ENCODE assay signal across 28 cellular contexts in the genomic region with DNA sequence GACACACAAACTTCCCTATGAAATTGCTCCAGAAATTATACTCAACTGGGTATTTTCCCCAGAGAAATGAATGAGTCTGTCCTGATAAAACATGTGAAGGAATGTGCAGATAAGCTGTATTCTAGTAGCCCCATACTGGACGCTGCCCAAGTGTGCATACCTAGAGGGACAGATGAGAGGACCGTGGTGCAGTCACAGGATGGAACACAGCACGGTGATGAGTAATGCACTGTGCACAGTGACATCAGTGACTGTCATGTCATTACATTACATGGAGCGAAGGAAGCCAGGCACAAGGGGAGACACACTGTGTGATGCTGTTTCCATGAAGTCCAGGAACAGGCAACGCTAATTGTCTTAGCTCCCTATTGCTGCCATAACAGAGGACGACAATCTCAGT.
"Had no signal": no experiment of that assay in that cellular context is flagged by ENCODE, and none has a peak within 500 bp of the region (broad histone marks: within the 10 kb centered on the region; RNA-seq: fewer than 3 reads in every experiment).

No MANE protein-coding gene starts in this region.

- H3K27ac ChIP-seq: brain microvascular endothelial cell, heart right ventricle, left lung, lower lobe of right lung, parathyroid adenoma, right atrium auricular region, thoracic aorta had no signal

- ATAC-seq: activated CD8-positive, alpha-beta T cell treated with anti-CD3 and anti-CD28 coated beads for 36 hours; effector memory CD8-positive, alpha-beta T cell; heart right ventricle; left lung; lower lobe of right lung; naive thymus-derived CD8-positive, alpha-beta T cell; stimulated activated naive CD8-positive, alpha-beta T cell treated with anti-CD3 and anti-CD28 coated beads, Interleukin-15, Interleukin-2, amounts not matched to agents 100 U/mL and 50 U/mL, for 24 hours; WTC11 had no signal

- H3K27me3 ChIP-seq: brain microvascular endothelial cell, left lung, right atrium auricular region had no signal

- H3K4me1 Mint-ChIP-seq: activated naive CD4-positive, alpha-beta T cell treated with anti-CD3 and anti-CD28 coated beads, Interleukin-2, amount 50 U/mL, for 24 hours; activated naive CD8-positive, alpha-beta T cell treated with anti-CD3 and anti-CD28 coated beads, Interleukin-2, amount 50 U/mL, for 24 hours; naive thymus-derived CD8-positive, alpha-beta T cell; WTC11 had no signal

- H3K36me3 ChIP-seq: brain microvascular endothelial cell, heart right ventricle, left lung, lower lobe of right lung, right atrium auricular region, thoracic aorta had no signal

- H3K9me3 ChIP-seq: lower lobe of right lung, right atrium auricular region, thoracic aorta had no signal

- DNase-seq: activated CD4-positive, alpha-beta T cell treated with anti-CD3 and anti-CD28 coated beads, Interleukin-2, amount 50 U/mL, for 1 hour; activated CD8-positive, alpha-beta T cell treated with anti-CD3 and anti-CD28 coated beads for 36 hours; activated naive CD8-positive, alpha-beta T cell treated with anti-CD3 and anti-CD28 coated beads, Interleukin-2, amount 50 U/mL, for 24 hours; activated T-cell treated with anti-CD3 and anti-CD28 coated beads, Interleukin-2, amount 50 U/mL, for 48 hours; anterior cingulate cortex; brain microvascular endothelial cell; caudate nucleus; cortex of kidney; effector memory CD8-positive, alpha-beta T cell; erythroblast; foreskin fibroblast; heart right ventricle; left lung; lower lobe of right lung; mesenchymal stem cell; naive thymus-derived CD8-positive, alpha-beta T cell; occipital lobe; stimulated activated CD4-positive, alpha-beta T cell treated with anti-CD3 and anti-CD28 coated beads, Interleukin-2, amount 100 ng/mL, for 48 hours; stimulated activated naive CD8-positive, alpha-beta T cell treated with anti-CD3 and anti-CD28 coated beads, Interleukin-15, Interleukin-2, amounts not matched to agents 100 U/mL and 50 U/mL, for 24 hours; T-helper 2 cell; trophoblast cell had no signal

- H2AFZ ChIP-seq: parathyroid adenoma had no signal

- H3K27ac Mint-ChIP-seq: activated CD8-positive, alpha-beta T cell treated with anti-CD3 and anti-CD28 coated beads for 36 hours; activated naive CD4-positive, alpha-beta T cell treated with anti-CD3 and anti-CD28 coated beads, Interleukin-2, amount 50 U/mL, for 24 hours; activated naive CD8-positive, alpha-beta T cell treated with anti-CD3 and anti-CD28 coated beads, Interleukin-2, amount 50 U/mL, for 24 hours; activated T-helper 2 cell treated with anti-CD3 and anti-CD28 coated beads, Interferon-gamma antibody, Interleukin-2, Interleukin-4, amounts not matched to agents 10 μg/mL and 5 μg/mL and 100 μg/mL, durations not matched to agents 14 hours and 24 hours and 36 hours; effector memory CD8-positive, alpha-beta T cell; naive thymus-derived CD8-positive, alpha-beta T cell had no signal

- H3K4me1 ChIP-seq: heart right ventricle, left lung, lower lobe of right lung, parathyroid adenoma, right atrium auricular region had no signal

- H3K4me3 Mint-ChIP-seq: activated CD8-positive, alpha-beta T cell treated with anti-CD3 and anti-CD28 coated beads for 36 hours; activated naive CD4-positive, alpha-beta T cell treated with anti-CD3 and anti-CD28 coated beads, Interleukin-2, amount 50 U/mL, for 24 hours; activated naive CD8-positive, alpha-beta T cell treated with anti-CD3 and anti-CD28 coated beads, Interleukin-2, amount 50 U/mL, for 24 hours; effector memory CD8-positive, alpha-beta T cell; naive thymus-derived CD8-positive, alpha-beta T cell; neural crest cell; WTC11 had no signal

- H3K9me3 Mint-ChIP-seq: activated naive CD4-positive, alpha-beta T cell treated with anti-CD3 and anti-CD28 coated beads, Interleukin-2, amount 50 U/mL, for 24 hours had no signal

- H3K9ac ChIP-seq: parathyroid adenoma had no signal

- H3K4me3 ChIP-seq: heart right ventricle, left lung, lower lobe of right lung, right atrium auricular region, thoracic aorta had no signal

- H3K36me3 Mint-ChIP-seq: activated naive CD4-positive, alpha-beta T cell treated with anti-CD3 and anti-CD28 coated beads, Interleukin-2, amount 50 U/mL, for 24 hours had no signal
